Comparison of ENCODE assay signal across 1 cellular context in the genomic region with DNA sequence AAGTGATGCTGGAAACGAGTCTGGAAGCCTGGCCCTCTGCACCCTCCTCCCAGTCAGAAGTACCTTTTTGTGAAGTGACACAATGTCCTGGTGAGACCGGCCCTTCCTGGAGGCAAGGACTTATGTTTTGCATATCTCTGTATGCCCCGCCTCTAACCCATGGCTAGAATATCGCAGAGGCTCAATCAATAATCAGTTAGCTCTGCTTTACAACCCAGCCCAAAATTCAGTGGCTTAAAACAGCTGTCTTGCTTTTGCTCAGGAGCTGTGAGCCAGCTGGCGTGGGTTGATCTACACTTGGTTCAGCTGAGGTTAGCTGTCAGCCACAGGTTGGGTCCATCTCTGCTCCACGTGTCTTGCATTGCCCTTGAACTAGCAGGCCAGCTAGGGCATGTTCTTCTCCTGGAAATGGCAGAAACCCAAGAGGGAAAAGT.
TF ChIP-seq lines count a peak whose summit lies in the region.

No MANE protein-coding gene starts in this region.

TF ChIP-seq in HepG2, 621 proteins besides CTCF, POLR2A, EP300 and RAD21 (continued from another document):
- TF ChIP-seq ZNF432 (CRISPR knock-in tag; IDR thresholded peaks at IDR 0.05; ENCODE audit: borderline replicate concordance) (no peak), SP5 (CRISPR knock-in tag; IDR thresholded peaks at IDR 0.05; ENCODE audit: borderline replicate concordance, low read depth) (no peak), MXI1 (IDR thresholded peaks at IDR 0.05; ENCODE audit: borderline replicate concordance, low read depth, low read length) (peak; percentile 32; the same call in 1 of the 3 replicates), PHF5A (CRISPR knock-in tag; IDR thresholded peaks at IDR 0.05; ENCODE audit: low read depth, unreplicated experiment) (no peak), MBD4 (IDR thresholded peaks at IDR 0.05; ENCODE audit: borderline replicate concordance, low read length) (no peak), CHD2 (IDR thresholded peaks at IDR 0.05; ENCODE audit: low read depth, low read length) (no peak), ZNF451 (CRISPR knock-in tag; IDR thresholded peaks at IDR 0.05) (no peak), ZNF589 (CRISPR knock-in tag; conservative IDR thresholded peaks at IDR 0.05) (no peak), ZBTB7A (CRISPR knock-in tag; IDR thresholded peaks at IDR 0.05) (no peak)
- TF ChIP-seq, protein P1, sequence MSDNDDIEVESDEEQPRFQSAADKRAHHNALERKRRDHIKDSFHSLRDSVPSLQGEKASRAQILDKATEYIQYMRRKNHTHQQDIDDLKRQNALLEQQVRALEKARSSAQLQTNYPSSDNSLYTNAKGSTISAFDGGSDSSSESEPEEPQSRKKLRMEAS (IDR thresholded peaks at IDR 0.05), result peak; percentile 42; the same call in 1 of the 2 replicates
- TF ChIP-seq, protein P2, sequence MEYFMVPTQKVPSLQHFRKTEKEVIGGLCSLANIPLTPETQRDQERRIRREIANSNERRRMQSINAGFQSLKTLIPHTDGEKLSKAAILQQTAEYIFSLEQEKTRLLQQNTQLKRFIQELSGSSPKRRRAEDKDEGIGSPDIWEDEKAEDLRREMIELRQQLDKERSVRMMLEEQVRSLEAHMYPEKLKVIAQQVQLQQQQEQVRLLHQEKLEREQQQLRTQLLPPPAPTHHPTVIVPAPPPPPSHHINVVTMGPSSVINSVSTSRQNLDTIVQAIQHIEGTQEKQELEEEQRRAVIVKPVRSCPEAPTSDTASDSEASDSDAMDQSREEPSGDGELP (IDR thresholded peaks at IDR 0.05; ENCODE audit: borderline replicate concordance, low read depth), result 0 out of 2 replicates have a peak, but pooled peaks have one; percentile 16
